ENCODE assay signal across 1 cellular context in the genomic region with DNA sequence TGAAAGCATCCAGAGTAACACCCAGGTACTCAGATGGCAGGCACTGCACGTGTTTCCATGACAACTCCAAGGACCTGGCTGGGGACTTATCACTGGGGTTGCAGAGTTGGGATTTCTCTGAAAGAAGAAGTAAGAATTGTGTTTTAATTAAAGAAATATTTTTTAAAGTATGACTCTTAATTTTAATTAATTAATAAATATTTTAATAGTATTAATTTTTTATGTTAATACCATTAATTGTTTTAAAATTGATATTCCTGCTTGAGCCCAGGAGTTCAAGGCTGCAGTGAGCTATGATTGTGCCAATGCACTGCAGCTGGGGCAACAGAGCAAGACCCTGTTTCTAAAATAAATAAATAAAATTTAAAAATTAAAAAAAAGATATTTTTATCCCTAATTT.
TF ChIP-seq lines count a peak whose summit lies in the region.

No MANE protein-coding gene starts in this region.

TF ChIP-seq in K562, 482 proteins besides CTCF, POLR2A, EP300 and RAD21 (continued from another document):
- TF ChIP-seq, protein P1, sequence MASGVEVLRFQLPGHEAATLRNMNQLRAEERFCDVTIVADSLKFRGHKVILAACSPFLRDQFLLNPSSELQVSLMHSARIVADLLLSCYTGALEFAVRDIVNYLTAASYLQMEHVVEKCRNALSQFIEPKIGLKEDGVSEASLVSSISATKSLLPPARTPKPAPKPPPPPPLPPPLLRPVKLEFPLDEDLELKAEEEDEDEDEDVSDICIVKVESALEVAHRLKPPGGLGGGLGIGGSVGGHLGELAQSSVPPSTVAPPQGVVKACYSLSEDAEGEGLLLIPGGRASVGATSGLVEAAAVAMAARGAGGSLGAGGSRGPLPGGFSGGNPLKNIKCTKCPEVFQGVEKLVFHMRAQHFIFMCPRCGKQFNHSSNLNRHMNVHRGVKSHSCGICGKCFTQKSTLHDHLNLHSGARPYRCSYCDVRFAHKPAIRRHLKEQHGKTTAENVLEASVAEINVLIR (CRISPR knock-in tag; IDR thresholded peaks at IDR 0.05) = no peak
